ENCODE assay signal across 8 cellular contexts in genomic region chr11:48006301-48006992, GRCh38. TPM values are rescaled to one million over a fixed set of nuclear protein-coding genes. Genes with fewer than 3 reads are reported as not detected.
A peak's percentile ranks its signal among the peaks of the same experiment; 100 is the strongest.
DNase-seq lines count a peak whose midpoint lies in the region; ATAC-seq and TF ChIP-seq lines count a peak whose summit lies in the region.

No MANE protein-coding gene starts in this region.

- H3K27ac Mint-ChIP-seq in mesothelial cell of epicardium (peak overlapping the region; percentile 37), GM23338 (no peak overlapping the region)

- peaks cover 24% of the 10 kb centered on the region for H3K4me1 Mint-ChIP-seq in mesothelial cell of epicardium
- H3K4me1 Mint-ChIP-seq in GM23338: peaks cover 35% of the 10 kb centered on the region

- peaks cover 50% of the 10 kb centered on the region for H3K79me2 ChIP-seq in GM23338 (replicated peaks; ENCODE audit: insufficient read depth)

- H3K4me1 ChIP-seq in adipocyte (ENCODE audit: control insufficient read depth, insufficient read depth, low read length) (peaks cover 39% of the 10 kb centered on the region), GM23338 (ENCODE audit: insufficient read depth) (peaks cover 17% of the 10 kb centered on the region)

- TF ChIP-seq CTCF in GM10266 (IDR thresholded peaks at IDR 0.05; ENCODE audit: control insufficient read depth, insufficient read depth, low read depth, missing control alignments) (no peak), mesothelial cell of epicardium (IDR thresholded peaks at IDR 0.05; ENCODE audit: unreplicated experiment) (no peak), GM23338 (conservative IDR thresholded peaks at IDR 0.05; ENCODE audit: low read depth in 2 of 2) (no peak)

- H3K4me3 Mint-ChIP-seq in mesothelial cell of epicardium (no peak overlapping the region), GM23338 (no peak overlapping the region)

- no peak overlapping the region for H2AFZ ChIP-seq in GM23338

- H3K9me3 ChIP-seq in adipocyte (ENCODE audit: control insufficient read depth, low read length): no peaks in the 10 kb centered on the region

- H3F3A ChIP-seq in GM23338 (replicated peaks; ENCODE audit: low read depth): 0 out of 2 replicates have a peak, but pooled peaks cover 2% of the 10 kb centered on the region

- no peak overlapping the region for H3K4me2 ChIP-seq in GM23338

- H3K9me2 ChIP-seq in GM23338 (ENCODE audit: insufficient read depth): no peaks in the 10 kb centered on the region

- H3K27me3 ChIP-seq in adipocyte (replicated peaks; ENCODE audit: control insufficient read depth, insufficient read depth, low read length) (no peaks in the 10 kb centered on the region), GM23338 (ENCODE audit: insufficient read depth) (no peaks in the 10 kb centered on the region)

- H3K4me3 ChIP-seq in adipocyte (ENCODE audit: low read length) (no peak overlapping the region), GM23338 (no peak overlapping the region)

- ATAC-seq in GM21576 (IDR thresholded peaks at IDR 0.05; ENCODE audit: unreplicated experiment): peak; percentile 38
- ATAC-seq in GM23338: no peak

- no peak overlapping the region for H3K27ac ChIP-seq in GM23338 (ENCODE audit: low read depth)

- H4K20me1 ChIP-seq in GM23338 (replicated peaks; ENCODE audit: insufficient read depth): peaks cover 5% of the 10 kb centered on the region; the same call in 1 of the 2 replicates

- no peaks in the 10 kb centered on the region for H3K36me3 ChIP-seq in adipocyte (ENCODE audit: control insufficient read depth, insufficient read depth, low read length, severe bottlenecking)
- no peaks in the 10 kb centered on the region for H3K36me3 ChIP-seq in GM23338 (ENCODE audit: insufficient read depth)

- no peaks in the 10 kb centered on the region for H3K9me3 Mint-ChIP-seq in mesothelial cell of epicardium
- H3K9me3 Mint-ChIP-seq in GM23338: no peaks in the 10 kb centered on the region

- peak overlapping the region; percentile 3 for H3K9ac ChIP-seq in adipocyte (ENCODE audit: low read length)

- no peaks in the 10 kb centered on the region for H3K36me3 Mint-ChIP-seq in mesothelial cell of epicardium
- H3K36me3 Mint-ChIP-seq in GM23338 (ENCODE audit: low read depth): no peaks in the 10 kb centered on the region

- DNase-seq in GM10266 (ENCODE audit: extremely low spot score): peak; percentile 59
- DNase-seq in M059J (ENCODE audit: low read depth): peak; percentile 82
- DNase-seq in adipocyte (ENCODE audit: low read depth): peak; percentile 62
- DNase-seq in mesothelial cell of epicardium (ENCODE audit: low spot score in 2 of 2, unreplicated experiment in 2 of 2): no peak
- DNase-seq in NCI-H82 (lab: John Stamatoyannopoulos, UW): no peak
- no peak for DNase-seq in SKM-1 (lab: John Stamatoyannopoulos, UW; ENCODE audit: unreplicated experiment)
- no peak for DNase-seq in GM23338 (ENCODE audit: low spot score)

- H3K27me3 Mint-ChIP-seq in mesothelial cell of epicardium (ENCODE audit: low read depth) (no peaks in the 10 kb centered on the region), GM23338 (ENCODE audit: insufficient read depth, low read depth, poor library complexity) (peaks cover 10% of the 10 kb centered on the region)

TF ChIP-seq in GM23338, 12 proteins besides CTCF, POLR2A, EP300 and RAD21 (continues in another document):
- TF ChIP-seq NANOG (IDR thresholded peaks at IDR 0.05; ENCODE audit: borderline replicate concordance) (no peak), ZNF331 (CRISPR knock-in tag; IDR thresholded peaks at IDR 0.05; ENCODE audit: low read depth) (no peak), EZH2phosphoT487 (IDR thresholded peaks at IDR 0.05; ENCODE audit: unreplicated experiment) (no peak), STAT1 (IDR thresholded peaks at IDR 0.05; ENCODE audit: unreplicated experiment) (no peak), POLR2AphosphoS5 (IDR thresholded peaks at IDR 0.05; ENCODE audit: low read depth) (no peak), ZNF462 (CRISPR knock-in tag; IDR thresholded peaks at IDR 0.05) (no peak), CREB1 (CRISPR knock-in tag; IDR thresholded peaks at IDR 0.05; ENCODE audit: low read depth) (no peak), REST (IDR thresholded peaks at IDR 0.05; ENCODE audit: unreplicated experiment) (no peak), JUNB (IDR thresholded peaks at IDR 0.05; ENCODE audit: unreplicated experiment) (no peak)

RNA-seq across cellular contexts. Expression of gene PTPRJ, which starts 26.1 kb away (rescaled TPM):
- 32.7 and 54.8 TPM in 2 replicates for total RNA-seq in M059J (2014; rRNA removed; shearing (Covaris generic))
- 26.2 to 31.0 TPM (median 26.5 TPM) in 3 replicates for total RNA-seq in mesothelial cell of epicardium
- 14.0 and 16.0 TPM in 2 replicates for total RNA-seq in GM23338 (2014; rRNA removed; shearing (Covaris generic))
- polyA plus RNA-seq in GM23338 (2016; fragmentation: Nextera tagmentation; extraction: Ambion mirVana): 3.8 and 4.2 TPM in 2 replicates

Comparison
In these comparisons a context has a peak if more than half of its experiments do, and no peak if none do; other contexts are left out.
1. DNase-seq: peak in GM10266 (single experiment), M059J (single experiment) and adipocyte (single experiment); none in mesothelial cell of epicardium (0 of 2), NCI-H82 (single experiment), SKM-1 (single experiment) and GM23338 (single experiment).